Comparison of ENCODE assay signal across 1 cellular context in the genomic region with DNA sequence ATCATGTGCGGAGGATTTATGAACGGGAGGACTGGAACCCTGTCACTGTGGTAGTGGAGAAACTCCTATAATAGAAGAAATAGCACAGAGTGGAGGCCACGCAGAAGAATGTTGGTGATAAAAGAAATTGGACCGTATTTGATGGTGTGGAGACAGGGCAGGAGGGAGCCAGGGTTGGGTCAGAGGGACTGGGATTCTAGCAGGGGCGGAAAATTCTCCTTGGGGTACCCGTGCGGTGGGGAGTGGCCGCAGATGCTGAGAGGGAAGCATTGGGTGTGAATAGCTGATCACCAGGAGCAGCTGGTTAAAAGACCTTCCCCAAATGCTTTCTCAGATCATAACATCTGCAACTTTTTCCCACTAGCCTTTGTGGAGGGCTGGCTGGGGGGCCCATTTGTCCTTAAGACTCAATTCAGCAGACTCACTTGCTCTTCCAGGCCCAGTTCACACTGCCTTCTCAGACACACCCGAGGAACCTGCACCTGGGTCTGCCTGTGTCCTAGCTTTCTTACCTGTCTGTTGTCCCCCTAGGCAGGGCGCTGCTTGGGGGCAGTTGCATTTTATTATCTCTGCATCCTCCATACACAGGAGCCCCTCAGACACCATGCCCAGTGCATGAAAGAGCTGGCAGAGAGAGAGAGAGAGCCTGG.
TF ChIP-seq lines count a peak whose summit lies in the region.

No MANE protein-coding gene starts in this region.

TF ChIP-seq in SK-N-SH treated with all-trans-retinoic acid at 6 μM for 48 hours, 23 proteins besides CTCF, POLR2A, EP300 and RAD21:
- TF ChIP-seq ZFP30 (CRISPR knock-in tag; IDR thresholded peaks at IDR 0.05) (no peak), PPARA (CRISPR knock-in tag; IDR thresholded peaks at IDR 0.05; ENCODE audit: borderline replicate concordance) (no peak), GLIS3 (CRISPR knock-in tag; IDR thresholded peaks at IDR 0.05) (no peak), TCF4 (CRISPR knock-in tag; IDR thresholded peaks at IDR 0.05; ENCODE audit: borderline replicate concordance) (no peak), SNAI2 (CRISPR knock-in tag; IDR thresholded peaks at IDR 0.05) (no peak), ZFP3 (CRISPR knock-in tag; IDR thresholded peaks at IDR 0.05) (no peak), BACH2 (CRISPR knock-in tag; IDR thresholded peaks at IDR 0.05; ENCODE audit: borderline replicate concordance) (no peak), OSR1 (CRISPR knock-in tag; IDR thresholded peaks at IDR 0.05) (no peak), ZC3H10 (CRISPR knock-in tag; IDR thresholded peaks at IDR 0.05) (no peak), TOX (CRISPR knock-in tag; IDR thresholded peaks at IDR 0.05; ENCODE audit: borderline replicate concordance) (no peak), ZNF565 (CRISPR knock-in tag; conservative IDR thresholded peaks at IDR 0.05; ENCODE audit: low read depth) (no peak), RARB (CRISPR knock-in tag; IDR thresholded peaks at IDR 0.05) (no peak)
- TF ChIP-seq, protein P1, sequence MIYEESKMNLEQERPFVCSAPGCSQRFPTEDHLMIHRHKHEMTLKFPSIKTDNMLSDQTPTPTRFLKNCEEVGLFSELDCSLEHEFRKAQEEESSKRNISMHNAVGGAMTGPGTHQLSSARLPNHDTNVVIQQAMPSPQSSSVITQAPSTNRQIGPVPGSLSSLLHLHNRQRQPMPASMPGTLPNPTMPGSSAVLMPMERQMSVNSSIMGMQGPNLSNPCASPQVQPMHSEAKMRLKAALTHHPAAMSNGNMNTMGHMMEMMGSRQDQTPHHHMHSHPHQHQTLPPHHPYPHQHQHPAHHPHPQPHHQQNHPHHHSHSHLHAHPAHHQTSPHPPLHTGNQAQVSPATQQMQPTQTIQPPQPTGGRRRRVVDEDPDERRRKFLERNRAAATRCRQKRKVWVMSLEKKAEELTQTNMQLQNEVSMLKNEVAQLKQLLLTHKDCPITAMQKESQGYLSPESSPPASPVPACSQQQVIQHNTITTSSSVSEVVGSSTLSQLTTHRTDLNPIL (CRISPR knock-in tag; IDR thresholded peaks at IDR 0.05; ENCODE audit: low read depth) = no peak
